In genomic region chr6:56356431-56356830, GRCh38 we compare ENCODE assay signal across 19 cellular contexts.
A peak's percentile ranks its signal among the peaks of the same experiment; 100 is the strongest.
DNase-seq lines count a peak whose midpoint lies in the region; ATAC-seq and TF ChIP-seq lines count a peak whose summit lies in the region.
"Had no signal": no experiment of that assay in that cellular context is flagged by ENCODE, and none has a peak within 500 bp of the region (broad histone marks: within the 10 kb centered on the region; RNA-seq: fewer than 3 reads in every experiment).

No MANE protein-coding gene starts in this region.

- H3K4me1 Mint-ChIP-seq in CD4-positive, alpha-beta T cell (ENCODE audit: low read depth): no peaks in the 10 kb centered on the region
- peaks cover 21% of the 10 kb centered on the region for H3K4me1 Mint-ChIP-seq in neural progenitor cell
- H3K4me1 Mint-ChIP-seq: stimulated activated memory B cell treated with anti-CD40 and anti-IgM and Interleukin-4, amounts not matched to agents 10 μg/mL and 1 μg/mL and 100 μg/mL, for 72 hours had no signal

- H3K27me3 ChIP-seq in CD4-positive, alpha-beta T cell (ENCODE audit: control insufficient read depth, insufficient read depth, low read length): no peaks in the 10 kb centered on the region
- H3K27me3 ChIP-seq in neural progenitor cell: no peaks in the 10 kb centered on the region
- H3K27me3 ChIP-seq: adrenal gland, esophagus squamous epithelium, neutrophil, SJSA1, upper lobe of left lung had no signal

- no peaks in the 10 kb centered on the region for H3K9me3 Mint-ChIP-seq in CD4-positive, alpha-beta T cell
- H3K9me3 Mint-ChIP-seq in neural progenitor cell: peaks cover 10% of the 10 kb centered on the region
- H3K9me3 Mint-ChIP-seq: activated T-helper 1 cell treated with anti-CD3 and anti-CD28 coated beads, Interleukin-12 subunit alpha, Interleukin-12 subunit beta, Interleukin-2, Interleukin-4 antibody, amounts not matched to agents 30 ng/mL and 10 ng/mL and 1 ng/mL, durations not matched to agents 14 hours and 24 hours and 36 hours had no signal

- POLR2A ChIA-PET in CD4-positive, alpha-beta T cell (lab: Charles Lee): no interaction called here

- DNase-seq in Ammon's horn (ENCODE audit: low spot score): peak; percentile 32
- DNase-seq in M059J (ENCODE audit: low read depth): peak; percentile 86
- peak; percentile 69 for DNase-seq in cerebellar cortex (ENCODE audit: low spot score)
- DNase-seq in midbrain (lab: John Stamatoyannopoulos, UW): peak; percentile 8
- DNase-seq in CD4-positive, alpha-beta T cell: no peak
- DNase-seq in T-helper 2 cell: no peak
- no peak for DNase-seq in NCI-H526 (lab: John Stamatoyannopoulos, UW)
- DNase-seq in neural progenitor cell (ENCODE audit: low spot score): no peak
- DNase-seq: activated CD4-positive, alpha-beta T cell treated with anti-CD3 and anti-CD28 coated beads, Interleukin-2, amount 50 U/mL, for 48 hours; adrenal gland; esophagus squamous epithelium; upper lobe of left lung had no signal

- no peak overlapping the region for H2AFZ ChIP-seq in neural progenitor cell (replicated peaks)

- intact Hi-C loops in CD4-positive, alpha-beta T cell (cut with DNase I, micrococcal nuclease): loop anchor here (5.0 kb wide), 2 partner anchors 346 to 961 kb away; partner anchors contain the start of gene PRIM2 (in 1 of the 2)

- no peaks in the 10 kb centered on the region for H3K36me3 ChIP-seq in neural progenitor cell
- H3K36me3 ChIP-seq: adrenal gland, esophagus squamous epithelium, neutrophil, SJSA1, upper lobe of left lung had no signal

- no peaks in the 10 kb centered on the region for H3K36me3 Mint-ChIP-seq in CD4-positive, alpha-beta T cell (ENCODE audit: low read depth)
- H3K36me3 Mint-ChIP-seq in neural progenitor cell: no peaks in the 10 kb centered on the region
- H3K36me3 Mint-ChIP-seq: stimulated activated memory B cell treated with anti-CD40 and anti-IgM and Interleukin-4, amounts not matched to agents 10 μg/mL and 1 μg/mL and 100 μg/mL, for 72 hours had no signal

- no peak overlapping the region for H3K4me3 ChIP-seq in neural progenitor cell
- H3K4me3 ChIP-seq: adrenal gland, esophagus squamous epithelium, SJSA1, skin epidermis, upper lobe of left lung had no signal

- H3K27ac ChIP-seq in CD4-positive, alpha-beta T cell (ENCODE audit: low read depth, low read length): no peak overlapping the region
- no peak overlapping the region for H3K27ac ChIP-seq in neural progenitor cell
- H3K27ac ChIP-seq: adrenal gland, esophagus squamous epithelium, neutrophil, SJSA1, skin epidermis, upper lobe of left lung had no signal

- no peak for TF ChIP-seq CTCF in CD4-positive, alpha-beta T cell (IDR thresholded peaks at IDR 0.05)
- TF ChIP-seq CTCF in neural progenitor cell (IDR thresholded peaks at IDR 0.05): no peak

- H3K9ac ChIP-seq in neural progenitor cell: no peak overlapping the region

- CTCF ChIA-PET in CD4-positive, alpha-beta T cell (lab: Charles Lee): no interaction called here

- no peaks in the 10 kb centered on the region for H4K20me1 ChIP-seq in neural progenitor cell (ENCODE audit: low read depth)

- H3K27me3 Mint-ChIP-seq in CD4-positive, alpha-beta T cell: no peaks in the 10 kb centered on the region
- peaks cover 2% of the 10 kb centered on the region for H3K27me3 Mint-ChIP-seq in neural progenitor cell (ENCODE audit: insufficient read depth, low read depth)
- H3K27me3 Mint-ChIP-seq: stimulated activated memory B cell treated with anti-CD40 and anti-IgM and Interleukin-4, amounts not matched to agents 10 μg/mL and 1 μg/mL and 100 μg/mL, for 72 hours had no signal

- H3K4me2 ChIP-seq in neural progenitor cell: no peak overlapping the region

- no peak overlapping the region for H3K4me3 Mint-ChIP-seq in CD4-positive, alpha-beta T cell
- no peak overlapping the region for H3K4me3 Mint-ChIP-seq in neural progenitor cell
- H3K4me3 Mint-ChIP-seq: activated T-helper 1 cell treated with anti-CD3 and anti-CD28 coated beads, Interleukin-12 subunit alpha, Interleukin-12 subunit beta, Interleukin-2, Interleukin-4 antibody, amounts not matched to agents 30 ng/mL and 10 ng/mL and 1 ng/mL, durations not matched to agents 14 hours and 24 hours and 36 hours; dendritic cell treated with granulocyte-macrophage colony-stimulating factor and Interleukin-4, amounts not matched to agents 40 ng/mL and 50 ng/mL, for 4 days; stimulated activated memory B cell treated with anti-CD40 and anti-IgM and Interleukin-4, amounts not matched to agents 10 μg/mL and 1 μg/mL and 100 μg/mL, for 72 hours had no signal

- ATAC-seq in CD4-positive, alpha-beta T cell (ENCODE audit: poor library complexity): no peak
- ATAC-seq: HepG2; stimulated activated memory B cell treated with anti-CD40 and anti-IgM and Interleukin-4, amounts not matched to agents 10 μg/mL and 1 μg/mL and 100 μg/mL, for 72 hours had no signal

- no peaks in the 10 kb centered on the region for H3K4me1 ChIP-seq in neural progenitor cell
- H3K4me1 ChIP-seq: esophagus squamous epithelium had no signal

- no peak overlapping the region for H3K27ac Mint-ChIP-seq in CD4-positive, alpha-beta T cell
- H3K27ac Mint-ChIP-seq in neural progenitor cell: no peak overlapping the region
- H3K27ac Mint-ChIP-seq: activated T-helper 1 cell treated with anti-CD3 and anti-CD28 coated beads, Interleukin-12 subunit alpha, Interleukin-12 subunit beta, Interleukin-2, Interleukin-4 antibody, amounts not matched to agents 30 ng/mL and 10 ng/mL and 1 ng/mL, durations not matched to agents 14 hours and 24 hours and 36 hours; dendritic cell treated with granulocyte-macrophage colony-stimulating factor and Interleukin-4, amounts not matched to agents 40 ng/mL and 50 ng/mL, for 4 days; stimulated activated memory B cell treated with anti-CD40 and anti-IgM and Interleukin-4, amounts not matched to agents 10 μg/mL and 1 μg/mL and 100 μg/mL, for 72 hours had no signal

- no peaks in the 10 kb centered on the region for H3F3A ChIP-seq in neural progenitor cell (ENCODE audit: low read depth)

- no peaks in the 10 kb centered on the region for H3K9me3 ChIP-seq in CD4-positive, alpha-beta T cell (ENCODE audit: control insufficient read depth, low read length)
- no peaks in the 10 kb centered on the region for H3K9me3 ChIP-seq in neural progenitor cell (ENCODE audit: low read depth)
- H3K9me3 ChIP-seq: adrenal gland, neutrophil, SJSA1, upper lobe of left lung had no signal

- H3K79me2 ChIP-seq in neural progenitor cell (ENCODE audit: low read depth): no peaks in the 10 kb centered on the region

Comparison
In these comparisons a context has a peak if more than half of its experiments do, and no peak if none do; other contexts are left out.
1. DNase-seq: peak in Ammon's horn (single experiment), M059J (single experiment), cerebellar cortex (single experiment) and midbrain (single experiment); none in CD4-positive, alpha-beta T cell (0 of 10), T-helper 2 cell (0 of 5), NCI-H526 (0 of 2) and neural progenitor cell (single experiment).